ENCODE assay signal across 11 cellular contexts in the genomic region with DNA sequence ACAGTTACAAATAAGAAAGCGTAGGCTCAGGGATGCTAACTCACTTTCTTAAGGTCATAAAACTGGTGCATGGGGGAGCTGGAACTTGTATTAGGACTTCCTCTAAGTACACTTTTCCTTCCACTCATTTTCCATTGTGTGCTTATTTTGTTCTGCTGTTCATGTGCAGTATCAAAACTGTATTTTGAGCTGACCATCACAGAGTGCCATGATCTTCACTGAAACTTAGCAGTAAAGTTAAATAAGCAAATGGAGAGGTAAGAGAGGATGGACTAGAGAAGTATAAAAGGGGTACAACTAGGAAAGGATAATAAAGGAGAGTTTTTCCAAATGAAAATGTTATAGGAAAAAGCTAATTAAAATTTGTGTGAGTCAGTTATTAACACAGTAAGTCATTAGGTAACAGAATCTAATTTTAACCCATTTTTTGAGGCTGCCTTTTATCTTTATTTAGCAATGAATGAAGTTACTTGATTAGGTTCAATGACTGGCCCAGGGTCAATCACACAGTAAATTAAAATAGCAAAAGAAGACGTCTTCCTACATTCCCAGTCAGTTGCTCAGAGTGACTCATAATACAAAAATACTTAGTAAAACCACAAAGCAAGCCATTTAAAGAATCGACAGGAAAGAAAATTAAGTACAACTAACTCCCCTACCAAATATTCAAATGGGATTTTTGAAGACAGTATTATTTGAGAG.
A peak's percentile ranks its signal among the peaks of the same experiment; 100 is the strongest.
DNase-seq lines count a peak whose midpoint lies in the region; ATAC-seq, FAIRE-seq and TF ChIP-seq lines count a peak whose summit lies in the region.
"Had no signal": no experiment of that assay in that cellular context is flagged by ENCODE, and none has a peak within 500 bp of the region (broad histone marks: within the 10 kb centered on the region; RNA-seq: fewer than 3 reads in every experiment).

No MANE protein-coding gene starts in this region.

- FAIRE-seq in A549 (lab: Jason Lieb, UNC) = peak; percentile 46

- H3K4me1 ChIP-seq in A549 = peaks cover 27% of the 10 kb centered on the region

- H3K4me3 Mint-ChIP-seq in type B pancreatic cell = no peak overlapping the region

- H3K27ac ChIP-seq in A549 = peak overlapping the region; percentile 62 to 79
- H3K27ac ChIP-seq: esophagus muscularis mucosa had no signal

- no peak for TF ChIP-seq CTCF in A549 (IDR thresholded peaks at IDR 0.05)
- TF ChIP-seq CTCF in fibroblast of pulmonary artery (IDR thresholded peaks at IDR 0.05; ENCODE audit: low read length, missing control alignments) = no peak
- TF ChIP-seq CTCF in type B pancreatic cell (conservative IDR thresholded peaks at IDR 0.05) = no peak

- 29% methylated on average over 3 of the region's 3 CpGs for WGBS in A549 (ENCODE audit: missing lambda C conversion rate)

- H3K27ac Mint-ChIP-seq in type B pancreatic cell = no peak overlapping the region

- ATAC-seq in A549 (peak; percentile 85 to 93), GM18502 (IDR thresholded peaks at IDR 0.05; ENCODE audit: poor library complexity, unreplicated experiment) (no peak)

- CTCF ChIA-PET in A549 (lab: Yijun Ruan, JAX) = interaction anchor here (1.1 to 2.4 kb wide), 3 partner anchors 104 to 164 kb away, joined by 3 to 11 read pairs (median 5); no protein-coding TSS in a partner anchor

- H3K9me3 Mint-ChIP-seq in type B pancreatic cell = peaks cover 5% of the 10 kb centered on the region

- H3K4me2 ChIP-seq in A549 = peak overlapping the region; percentile 51

- H3K4me3 ChIP-seq in A549 = no peak overlapping the region
- no peak overlapping the region for H3K4me3 ChIP-seq in fibroblast of pulmonary artery (replicated peaks; ENCODE audit: low read depth, low read length)
- H3K4me3 ChIP-seq: esophagus muscularis mucosa, HAP-1 had no signal

- no peaks in the 10 kb centered on the region for H3K27me3 Mint-ChIP-seq in type B pancreatic cell

- peak in 1 of 2 experiments; percentile 30; a peak in 1 of 5 replicates for TF ChIP-seq RAD21 in A549 (conservative IDR thresholded peaks at IDR 0.05 in 1 of 2, IDR thresholded peaks at IDR 0.05 in 1 of 2)

- DNase-seq in A549 (ENCODE audit: low read depth in 1 of 2, low spot score in 1 of 2) (peak; percentile 11 to 75), HCEC 1CT (peak; percentile 93), SW480 (ENCODE audit: low spot score) (peak; percentile 34), fibroblast of pulmonary artery (ENCODE audit: low read depth) (peak; percentile 87), occipital lobe (lab: John Stamatoyannopoulos, UW) (no peak), type B pancreatic cell (ENCODE audit: extremely low spot score, unreplicated experiment) (no peak), NCI-H2029 (lab: John Stamatoyannopoulos, UW) (no peak)
- DNase-seq: NCI-H1436 had no signal

- TF ChIP-seq EP300 in A549 (IDR thresholded peaks at IDR 0.05) = peak; percentile 42 to 62; a peak in 2 of 5 replicates

- POLR2A ChIA-PET in A549 (lab: Yijun Ruan, JAX) = interaction anchor here (0.8 to 2.1 kb wide), 3 partner anchors 15 to 105 kb away, joined by 3 to 16 read pairs (median 4); no protein-coding TSS in a partner anchor

- H3K4me1 Mint-ChIP-seq in type B pancreatic cell (ENCODE audit: unreplicated experiment) = peaks cover 4% of the 10 kb centered on the region

- no peaks in the 10 kb centered on the region for H3K9me3 ChIP-seq in A549
- H3K9me3 ChIP-seq: HAP-1 had no signal

- TF ChIP-seq POLR2A in A549 (IDR thresholded peaks at IDR 0.05; ENCODE audit: low read length) = no peak

- no peaks in the 10 kb centered on the region for H3K36me3 Mint-ChIP-seq in type B pancreatic cell

TF ChIP-seq in A549, 52 proteins besides CTCF, POLR2A, EP300 and RAD21:
- TF ChIP-seq RCOR1 (IDR thresholded peaks at IDR 0.05; ENCODE audit: low read depth, low read length) (no peak), FOSB (CRISPR knock-in tag; IDR thresholded peaks at IDR 0.05) (no peak), JUNB (IDR thresholded peaks at IDR 0.05) (peak; percentile 95), POLR2AphosphoS2 (conservative IDR thresholded peaks at IDR 0.05; ENCODE audit: low read length) (no peak), HEYL (CRISPR knock-in tag; IDR thresholded peaks at IDR 0.05) (no peak), EHF (CRISPR knock-in tag; IDR thresholded peaks at IDR 0.05) (no peak), GATA3 (IDR thresholded peaks at IDR 0.05; ENCODE audit: borderline replicate concordance) (peak; percentile 72; the same call in 1 of the 2 replicates), MAFK (IDR thresholded peaks at IDR 0.05; ENCODE audit: partially characterized antibody) (no peak), CBX2 (IDR thresholded peaks at IDR 0.05; ENCODE audit: borderline replicate concordance, low read depth) (no peak), JUN (IDR thresholded peaks at IDR 0.05) (peak in 1 of 2 experiments; percentile 59; a peak in 2 of 5 replicates), FOSL2 (IDR thresholded peaks at IDR 0.05) (peak; percentile 90), FOSL2 (CRISPR knock-in tag; IDR thresholded peaks at IDR 0.05) (peak; percentile 95), CHD2 (IDR thresholded peaks at IDR 0.05; ENCODE audit: low read length, partially characterized antibody) (no peak), HOXB13 (CRISPR knock-in tag; IDR thresholded peaks at IDR 0.05; ENCODE audit: low read depth) (no peak)
- TF ChIP-seq, protein P1, sequence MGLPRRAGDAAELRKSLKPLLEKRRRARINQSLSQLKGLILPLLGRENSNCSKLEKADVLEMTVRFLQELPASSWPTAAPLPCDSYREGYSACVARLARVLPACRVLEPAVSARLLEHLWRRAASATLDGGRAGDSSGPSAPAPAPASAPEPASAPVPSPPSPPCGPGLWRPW (IDR thresholded peaks at IDR 0.05) = 0 out of 2 replicates have a peak, but pooled peaks have one; percentile 7
- TF ChIP-seq, protein P2, sequence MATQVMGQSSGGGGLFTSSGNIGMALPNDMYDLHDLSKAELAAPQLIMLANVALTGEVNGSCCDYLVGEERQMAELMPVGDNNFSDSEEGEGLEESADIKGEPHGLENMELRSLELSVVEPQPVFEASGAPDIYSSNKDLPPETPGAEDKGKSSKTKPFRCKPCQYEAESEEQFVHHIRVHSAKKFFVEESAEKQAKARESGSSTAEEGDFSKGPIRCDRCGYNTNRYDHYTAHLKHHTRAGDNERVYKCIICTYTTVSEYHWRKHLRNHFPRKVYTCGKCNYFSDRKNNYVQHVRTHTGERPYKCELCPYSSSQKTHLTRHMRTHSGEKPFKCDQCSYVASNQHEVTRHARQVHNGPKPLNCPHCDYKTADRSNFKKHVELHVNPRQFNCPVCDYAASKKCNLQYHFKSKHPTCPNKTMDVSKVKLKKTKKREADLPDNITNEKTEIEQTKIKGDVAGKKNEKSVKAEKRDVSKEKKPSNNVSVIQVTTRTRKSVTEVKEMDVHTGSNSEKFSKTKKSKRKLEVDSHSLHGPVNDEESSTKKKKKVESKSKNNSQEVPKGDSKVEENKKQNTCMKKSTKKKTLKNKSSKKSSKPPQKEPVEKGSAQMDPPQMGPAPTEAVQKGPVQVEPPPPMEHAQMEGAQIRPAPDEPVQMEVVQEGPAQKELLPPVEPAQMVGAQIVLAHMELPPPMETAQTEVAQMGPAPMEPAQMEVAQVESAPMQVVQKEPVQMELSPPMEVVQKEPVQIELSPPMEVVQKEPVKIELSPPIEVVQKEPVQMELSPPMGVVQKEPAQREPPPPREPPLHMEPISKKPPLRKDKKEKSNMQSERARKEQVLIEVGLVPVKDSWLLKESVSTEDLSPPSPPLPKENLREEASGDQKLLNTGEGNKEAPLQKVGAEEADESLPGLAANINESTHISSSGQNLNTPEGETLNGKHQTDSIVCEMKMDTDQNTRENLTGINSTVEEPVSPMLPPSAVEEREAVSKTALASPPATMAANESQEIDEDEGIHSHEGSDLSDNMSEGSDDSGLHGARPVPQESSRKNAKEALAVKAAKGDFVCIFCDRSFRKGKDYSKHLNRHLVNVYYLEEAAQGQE (IDR thresholded peaks at IDR 0.05) = peak; percentile 56; the same call in 1 of the 2 replicates
- TF ChIP-seq, protein P3, sequence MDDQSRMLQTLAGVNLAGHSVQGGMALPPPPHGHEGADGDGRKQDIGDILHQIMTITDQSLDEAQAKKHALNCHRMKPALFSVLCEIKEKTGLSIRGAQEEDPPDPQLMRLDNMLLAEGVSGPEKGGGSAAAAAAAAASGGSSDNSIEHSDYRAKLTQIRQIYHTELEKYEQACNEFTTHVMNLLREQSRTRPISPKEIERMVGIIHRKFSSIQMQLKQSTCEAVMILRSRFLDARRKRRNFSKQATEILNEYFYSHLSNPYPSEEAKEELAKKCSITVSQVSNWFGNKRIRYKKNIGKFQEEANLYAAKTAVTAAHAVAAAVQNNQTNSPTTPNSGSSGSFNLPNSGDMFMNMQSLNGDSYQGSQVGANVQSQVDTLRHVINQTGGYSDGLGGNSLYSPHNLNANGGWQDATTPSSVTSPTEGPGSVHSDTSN (IDR thresholded peaks at IDR 0.05) = no peak

Comparison
In these comparisons a context has a peak if more than half of its experiments do, and no peak if none do; other contexts are left out.
1. DNase-seq: peak in A549 (2 of 2), HCEC 1CT (single experiment), SW480 (single experiment) and fibroblast of pulmonary artery (single experiment); none in occipital lobe (single experiment), type B pancreatic cell (single experiment) and NCI-H2029 (single experiment).